ENCODE assay signal across 11 cellular contexts in genomic region chrX:40576291-40576690, GRCh38. TPM values are rescaled to one million over a fixed set of nuclear protein-coding genes. Genes with fewer than 3 reads are reported as not detected.
"Had no signal": no experiment of that assay in that cellular context is flagged by ENCODE, and none has a peak within 500 bp of the region (broad histone marks: within the 10 kb centered on the region; RNA-seq: fewer than 3 reads in every experiment).

No MANE protein-coding gene starts in this region.

- H3K4me3 ChIP-seq: GM23248, HAP-1 had no signal

- H3K27ac Mint-ChIP-seq: HFFc6 had no signal

- FAIRE-seq: HepG2 had no signal

- H2AFZ ChIP-seq: GM23248 had no signal

- ATAC-seq: HCT116, HepG2 had no signal

- H3K9me3 Mint-ChIP-seq: HFFc6, IgD-negative memory B cell had no signal

- H3K9me3 ChIP-seq: HAP-1 had no signal

- H3K4me3 Mint-ChIP-seq: HFFc6, IgD-negative memory B cell had no signal

- H3K36me3 ChIP-seq: HAP-1 had no signal

- DNase-seq: GM23248, GOT3, H7, HFFc6 had no signal

- H3K9ac ChIP-seq: GM23248 had no signal

- H3K27ac ChIP-seq: GM23248, HL-60 had no signal

RNA-seq across cellular contexts. Expression of gene MPC1L, which starts 46.9 kb away (rescaled TPM):
- total RNA-seq: GM23248, H4, H7, HepG2, HFFc6, HT1080 had no signal
- polyA plus RNA-seq: GM23248, HepG2, IgD-negative memory B cell had no signal
